25 cellular contexts compared by ENCODE assay signal in the genomic region with DNA sequence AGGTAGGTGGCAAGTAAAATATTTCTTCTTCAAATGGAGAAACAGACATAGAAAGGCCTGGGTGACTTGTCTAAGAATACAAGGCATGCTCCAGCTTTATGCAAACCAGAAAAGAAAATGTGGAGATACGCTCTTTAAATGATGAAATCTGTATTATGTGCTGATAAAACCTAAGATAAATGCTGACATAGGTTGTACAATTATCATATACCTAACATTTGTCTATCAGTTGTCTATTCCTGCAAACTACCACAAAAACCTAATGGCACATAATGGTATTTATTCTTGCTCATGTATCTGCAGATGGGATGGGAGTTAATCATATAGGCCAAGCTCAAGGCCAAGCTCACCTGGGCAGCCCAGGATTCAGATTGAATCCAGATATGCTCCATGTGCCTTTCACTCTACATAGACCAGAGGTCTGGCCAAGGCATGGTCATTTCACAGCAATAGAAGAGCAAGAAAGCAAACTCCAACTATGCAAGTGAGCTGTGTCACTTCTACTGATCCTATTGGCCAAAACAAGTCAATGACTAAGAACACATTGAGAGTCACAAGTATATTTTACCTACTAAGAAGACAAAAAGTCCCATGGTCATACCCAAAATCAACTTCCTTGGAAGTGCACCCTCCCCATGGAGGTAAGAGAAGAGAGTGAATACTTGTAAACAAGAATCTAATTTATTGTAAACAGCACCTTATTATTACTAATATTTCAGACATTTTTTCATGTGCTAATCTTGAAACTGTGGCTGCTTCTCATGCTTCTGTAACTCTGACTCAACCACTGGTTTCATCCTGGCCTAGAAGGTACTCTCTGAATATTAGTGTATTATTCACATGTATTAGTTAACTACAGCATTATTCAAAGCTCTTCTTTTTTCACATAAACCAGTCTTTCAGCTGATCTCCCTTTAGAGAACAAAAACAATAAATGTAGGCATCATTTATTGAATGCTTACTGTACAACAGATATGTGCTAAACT.
DNase-seq lines count a peak whose midpoint lies in the region; ATAC-seq, FAIRE-seq and TF ChIP-seq lines count a peak whose summit lies in the region.
"Had no signal": no experiment of that assay in that cellular context is flagged by ENCODE, and none has a peak within 500 bp of the region (broad histone marks: within the 10 kb centered on the region; RNA-seq: fewer than 3 reads in every experiment).

No MANE protein-coding gene starts in this region.

- no peak overlapping the region for H3K14ac ChIP-seq in trophoblast cell (ENCODE audit: low read length)

- no peak for FAIRE-seq in GM12892 (lab: Jason Lieb, UNC)

- H3K4me1 ChIP-seq in mammary epithelial cell (ENCODE audit: insufficient read depth, low read length): no peaks in the 10 kb centered on the region
- H3K4me1 ChIP-seq in trophoblast cell (ENCODE audit: control insufficient read depth in 1 of 2, insufficient read depth in 2 of 2, low read length in 2 of 2): peaks cover 0 to 3% of the 10 kb centered on the region in 2 experiments
- H3K4me1 ChIP-seq: BLaER1, esophagus squamous epithelium, prostate gland, SJSA1, tibial nerve had no signal

- H3K4me2 ChIP-seq in mammary epithelial cell (ENCODE audit: insufficient read depth, low read depth, low read length): no peak overlapping the region
- no peak overlapping the region for H3K4me2 ChIP-seq in trophoblast cell (ENCODE audit: low read length)
- H3K4me2 ChIP-seq: BLaER1 had no signal

- H2BK12ac ChIP-seq in trophoblast cell (ENCODE audit: low read length): no peak overlapping the region

- no peak for TF ChIP-seq POLR2A in GM12892 (IDR thresholded peaks at IDR 0.05; ENCODE audit: low read depth, low read length)

- CTCF ChIA-PET in mammary epithelial cell (lab: Charles Lee; ENCODE audit: low non-redundant PET): no interaction called here
- CTCF ChIA-PET in MCF 10A (lab: Yijun Ruan, JAX): interaction anchor here (0.6 to 0.7 kb wide), 2 partner anchors 255 to 749 kb away, joined by 3 read pairs; no protein-coding TSS in a partner anchor

- intact Hi-C loops in mammary epithelial cell (cut with micrococcal nuclease) (no loop called here), MCF 10A (cut with micrococcal nuclease) (no loop called here)

- H3K4me3 Mint-ChIP-seq in MCF 10A (ENCODE audit: unreplicated experiment): no peak overlapping the region
- H3K4me3 Mint-ChIP-seq: activated CD4-positive, alpha-beta T cell treated with anti-CD3 and anti-CD28 coated beads for 36 hours; activated naive CD4-positive, alpha-beta T cell treated with anti-CD3 and anti-CD28 coated beads, Interleukin-2, amount 10 ng/mL, durations not matched to agents 7 days and 5 days; immature natural killer cell; memory B cell; nephron progenitor cell had no signal

- no peaks in the 10 kb centered on the region for H3K27me3 Mint-ChIP-seq in MCF 10A (ENCODE audit: insufficient read depth, unreplicated experiment)
- H3K27me3 Mint-ChIP-seq: activated CD4-positive, alpha-beta T cell treated with anti-CD3 and anti-CD28 coated beads for 36 hours; activated naive CD4-positive, alpha-beta T cell treated with anti-CD3 and anti-CD28 coated beads, Interleukin-2, amount 10 ng/mL, durations not matched to agents 7 days and 5 days; memory B cell had no signal

- H3K9me3 ChIP-seq in mammary epithelial cell (replicated peaks; ENCODE audit: insufficient read depth, low read length) (no peaks in the 10 kb centered on the region), trophoblast cell (ENCODE audit: insufficient read depth, low read depth, low read length) (no peaks in the 10 kb centered on the region)
- H3K9me3 ChIP-seq: BLaER1, esophagus squamous epithelium, prostate gland, SJSA1, tibial nerve had no signal

- no peak overlapping the region for H3K27ac Mint-ChIP-seq in MCF 10A (ENCODE audit: low read depth, unreplicated experiment)
- H3K27ac Mint-ChIP-seq: activated CD4-positive, alpha-beta T cell treated with anti-CD3 and anti-CD28 coated beads for 36 hours; activated naive CD4-positive, alpha-beta T cell treated with anti-CD3 and anti-CD28 coated beads, Interleukin-2, amount 10 ng/mL, durations not matched to agents 7 days and 5 days; immature natural killer cell; memory B cell; nephron progenitor cell had no signal

- H3K18ac ChIP-seq in trophoblast cell (ENCODE audit: low read length): no peak overlapping the region

- no peak overlapping the region for H3K4ac ChIP-seq in trophoblast cell (ENCODE audit: low read depth, low read length)

- H3K79me2 ChIP-seq in mammary epithelial cell (ENCODE audit: insufficient read depth, low read length): no peaks in the 10 kb centered on the region
- no peaks in the 10 kb centered on the region for H3K79me2 ChIP-seq in trophoblast cell (ENCODE audit: control insufficient read depth, insufficient read depth, low read length, poor library complexity)

- H3K36me3 ChIP-seq in mammary epithelial cell (ENCODE audit: insufficient read depth, low read length) (no peaks in the 10 kb centered on the region), trophoblast cell (ENCODE audit: control insufficient read depth in 1 of 2, insufficient read depth in 2 of 2, low read length in 2 of 2) (no peaks in the 10 kb centered on the region)
- H3K36me3 ChIP-seq: BLaER1, brain microvascular endothelial cell, esophagus squamous epithelium, prostate gland, SJSA1, tibial nerve had no signal

- no peak overlapping the region for H3K27ac ChIP-seq in mammary epithelial cell (ENCODE audit: insufficient read depth, low read depth, low read length)
- no peak overlapping the region for H3K27ac ChIP-seq in trophoblast cell (ENCODE audit: low read depth, low read length)
- H3K27ac ChIP-seq: BLaER1, brain microvascular endothelial cell, esophagus squamous epithelium, prostate gland, SJSA1, tibial nerve had no signal

- no peaks in the 10 kb centered on the region for H3K9me3 Mint-ChIP-seq in MCF 10A (ENCODE audit: unreplicated experiment)
- H3K9me3 Mint-ChIP-seq: nephron progenitor cell had no signal

- no peak overlapping the region for H3K23ac ChIP-seq in trophoblast cell (ENCODE audit: low read length)

- H2AK5ac ChIP-seq in trophoblast cell (ENCODE audit: low read length): no peak overlapping the region

- no peaks in the 10 kb centered on the region for H3K36me3 Mint-ChIP-seq in MCF 10A (ENCODE audit: insufficient read depth, unreplicated experiment)
- H3K36me3 Mint-ChIP-seq: activated naive CD4-positive, alpha-beta T cell treated with anti-CD3 and anti-CD28 coated beads, Interleukin-2, amount 10 ng/mL, durations not matched to agents 7 days and 5 days; immature natural killer cell; memory B cell had no signal

- H3K4me3 ChIP-seq in mammary epithelial cell (replicated peaks in 1 of 3; ENCODE audit: insufficient read depth in 1 of 3, low read depth in 2 of 3, low read length in 3 of 3) (no peak overlapping the region), trophoblast cell (ENCODE audit: low read depth, low read length) (no peak overlapping the region)
- H3K4me3 ChIP-seq: BLaER1, esophagus squamous epithelium, prostate gland, SJSA1, tibial nerve had no signal

- H3K4me1 Mint-ChIP-seq in MCF 10A (ENCODE audit: insufficient read depth, unreplicated experiment): no peaks in the 10 kb centered on the region
- H3K4me1 Mint-ChIP-seq: activated CD4-positive, alpha-beta T cell treated with anti-CD3 and anti-CD28 coated beads for 36 hours; activated naive CD4-positive, alpha-beta T cell treated with anti-CD3 and anti-CD28 coated beads, Interleukin-2, amount 10 ng/mL, durations not matched to agents 7 days and 5 days; immature natural killer cell; memory B cell had no signal

- H3K27me3 ChIP-seq in mammary epithelial cell (ENCODE audit: insufficient read depth, low read length): no peaks in the 10 kb centered on the region
- H3K27me3 ChIP-seq in trophoblast cell (ENCODE audit: insufficient read depth, low read length): no peaks in the 10 kb centered on the region
- H3K27me3 ChIP-seq: BLaER1, brain microvascular endothelial cell, esophagus squamous epithelium, SJSA1, tibial nerve had no signal

- no peak overlapping the region for H2BK5ac ChIP-seq in trophoblast cell (ENCODE audit: low read depth, low read length, poor library complexity)

- H3K9ac ChIP-seq in mammary epithelial cell (ENCODE audit: insufficient read depth, low read length) (no peak overlapping the region), trophoblast cell (ENCODE audit: low read length) (no peak overlapping the region)
- H3K9ac ChIP-seq: BLaER1 had no signal

- ATAC-seq in HG02763 (IDR thresholded peaks at IDR 0.05; ENCODE audit: unreplicated experiment) (peak; percentile 38), HG03432 (IDR thresholded peaks at IDR 0.05; ENCODE audit: unreplicated experiment) (peak; percentile 82)
- ATAC-seq: activated CD4-positive, alpha-beta T cell treated with anti-CD3 and anti-CD28 coated beads for 36 hours had no signal

- dilution Hi-C loops in mammary epithelial cell (cut with HindIII; ENCODE audit: low sequenced_read_pairs): no loop called here

- H4K20me1 ChIP-seq in mammary epithelial cell (ENCODE audit: insufficient read depth, low read length): no peaks in the 10 kb centered on the region
- H4K20me1 ChIP-seq: BLaER1 had no signal

- no peak overlapping the region for H4K8ac ChIP-seq in trophoblast cell (ENCODE audit: low read depth, low read length)

- BruUV-seq in mammary epithelial cell (replicated peaks; lab: Mats Ljungman, UMichigan): no TSS peak
- BruUV-seq in MCF 10A (replicated peaks; lab: Mats Ljungman, UMichigan): no TSS peak

- peak; percentile 71 for DNase-seq in mammary epithelial cell
- no peak for DNase-seq in MCF 10A (ENCODE audit: unreplicated experiment)
- no peak for DNase-seq in UCSD-AML1 (lab: John Stamatoyannopoulos, UW; ENCODE audit: unreplicated experiment)
- DNase-seq in trophoblast cell: no peak
- DNase-seq in G401 (ENCODE audit: low spot score): no peak
- no peak for DNase-seq in GM12892 (ENCODE audit: insufficient read length)
- DNase-seq: 8988T; activated CD4-positive, alpha-beta T cell treated with anti-CD3 and anti-CD28 coated beads for 36 hours; activated naive CD4-positive, alpha-beta T cell treated with anti-CD3 and anti-CD28 coated beads, Interleukin-2, amount 10 ng/mL, durations not matched to agents 7 days and 5 days; brain microvascular endothelial cell; DMS153; esophagus squamous epithelium; head of caudate nucleus; immature natural killer cell; NCI-H526 treated with DMSO at 0.1 percent for 48 hours; nephron progenitor cell; OCI-M1; stimulated activated naive CD4-positive, alpha-beta T cell had no signal

- H2BK120ac ChIP-seq in trophoblast cell (ENCODE audit: insufficient read depth, low read length, poor library complexity): no peak overlapping the region

- no peak overlapping the region for H4K91ac ChIP-seq in trophoblast cell (ENCODE audit: low read depth, low read length)

- no peaks in the 10 kb centered on the region for H3K79me1 ChIP-seq in trophoblast cell (ENCODE audit: low read length)

- H2AFZ ChIP-seq in mammary epithelial cell (ENCODE audit: low read depth, low read length): peak overlapping the region; percentile 17
- no peak overlapping the region for H2AFZ ChIP-seq in trophoblast cell (ENCODE audit: insufficient read depth, low read length, poor library complexity)

- POLR2A ChIA-PET in MCF 10A (lab: Yijun Ruan, JAX): no interaction called here

- no peak overlapping the region for H4K12ac ChIP-seq in trophoblast cell (ENCODE audit: low read depth, low read length)

- WGBS in mammary epithelial cell (ENCODE audit: low coverage, missing lambda C conversion rate): 100% methylated on average over 1 of the region's 1 CpG
- no CpG with 5 or more reads among the region's 1 CpG for WGBS in trophoblast cell (ENCODE audit: extremely low coverage, insufficient coverage, insufficient read length)

- no peak for TF ChIP-seq CTCF in mammary epithelial cell (conservative IDR thresholded peaks at IDR 0.05 in 1 of 2, IDR thresholded peaks at IDR 0.05 in 1 of 2; ENCODE audit: extremely low read depth in 1 of 2, insufficient read depth in 1 of 2, low read depth in 1 of 2, low read length in 2 of 2)
- TF ChIP-seq CTCF in MCF 10A (IDR thresholded peaks at IDR 0.05; ENCODE audit: unreplicated experiment): no peak

- in situ Hi-C loops in mammary epithelial cell (cut with MboI; ENCODE audit: low sequenced_read_pairs in 2 of 2): no loop called here
- in situ Hi-C loops in G401 (cut with HindIII; ENCODE audit: low sequenced_read_pairs): no loop called here
